ENCODE assay signal across 9 cellular contexts in genomic region chr12:57764662-57765002, GRCh38. TPM values are rescaled to one million over a fixed set of nuclear protein-coding genes. Genes with fewer than 3 reads are reported as not detected.
A peak's percentile ranks its signal among the peaks of the same experiment; 100 is the strongest.
DNase-seq lines count a peak whose midpoint lies in the region; ATAC-seq, FAIRE-seq and TF ChIP-seq lines count a peak whose summit lies in the region.
"Had no signal": no experiment of that assay in that cellular context is flagged by ENCODE, and none has a peak within 500 bp of the region (broad histone marks: within the 10 kb centered on the region; RNA-seq: fewer than 3 reads in every experiment).

No MANE protein-coding gene starts in this region.

- H3K27me3 ChIP-seq in ACC112 (ENCODE audit: insufficient read depth, low read length) (peaks cover 33% of the 10 kb centered on the region), suprapubic skin (peaks cover 37% of the 10 kb centered on the region)

- H3K36me3 ChIP-seq in ACC112 (ENCODE audit: insufficient read depth, low read length), result no peaks in the 10 kb centered on the region
- H3K36me3 ChIP-seq in suprapubic skin, result peaks cover 19% of the 10 kb centered on the region
- H3K36me3 ChIP-seq: cardiac muscle cell had no signal

- no peaks in the 10 kb centered on the region for H3K9me3 ChIP-seq in suprapubic skin

- CTCF ChIA-PET in WTC11 (lab: Charles Lee), result interaction anchor here (1.2 to 5.3 kb wide), 3 partner anchors 8 to 51 kb away, joined by 5 to 80 read pairs (median 6); partner anchors contain the start of gene TSFM

- H2AFZ ChIP-seq in ACC112 (ENCODE audit: low read length, unreplicated experiment), result no peak overlapping the region

- H3K4me1 ChIP-seq in ACC112 (ENCODE audit: control insufficient read depth, insufficient read depth, low read length, unreplicated experiment), result peaks cover 21% of the 10 kb centered on the region
- peaks cover 27% of the 10 kb centered on the region for H3K4me1 ChIP-seq in suprapubic skin

- H3K4me1 Mint-ChIP-seq in WTC11 (peaks cover 33% of the 10 kb centered on the region), immature natural killer cell (peaks cover 29 to 30% of the 10 kb centered on the region in 2 donors)

- H3K4me3 ChIP-seq in ACC112 (ENCODE audit: low read depth, low read length), result peak overlapping the region; percentile 65
- H3K4me3 ChIP-seq in suprapubic skin, result peak overlapping the region; percentile 48
- H3K4me3 ChIP-seq: cardiac muscle cell had no signal

- H3K9me3 Mint-ChIP-seq in WTC11 (no peaks in the 10 kb centered on the region), immature natural killer cell (no peaks in the 10 kb centered on the region)

- no peak for DNase-seq in WTC11 (ENCODE audit: low spot score)
- DNase-seq in immature natural killer cell, result no peak
- DNase-seq in suprapubic skin (ENCODE audit: low spot score in 2 of 2), result no peak
- DNase-seq in frontal cortex (ENCODE audit: low spot score in 2 of 2), result no peak
- DNase-seq in kidney glomerular epithelial cell (lab: John Stamatoyannopoulos, UW), result no peak
- no peak for DNase-seq in nucleus accumbens (lab: John Stamatoyannopoulos, UW)

- 28% methylated on average over 13 of the region's 17 CpGs for WGBS in suprapubic skin

- POLR2A ChIA-PET in WTC11 (lab: Charles Lee), result interaction anchor here (0.8 kb wide), 1 partner anchor 12 kb away, joined by 3 read pairs; the partner anchor contains the start of gene CDK4

- H3K27ac ChIP-seq in ACC112 (ENCODE audit: low read depth, low read length), result no peak overlapping the region
- no peak overlapping the region for H3K27ac ChIP-seq in suprapubic skin
- H3K27ac ChIP-seq: cardiac muscle cell had no signal

- no peak overlapping the region for H3K27ac Mint-ChIP-seq in WTC11
- no peak overlapping the region for H3K27ac Mint-ChIP-seq in immature natural killer cell

- H3K4me3 Mint-ChIP-seq in WTC11, result peak overlapping the region; percentile 74
- peak overlapping the region; percentile 52 to 83 (median 69) for H3K4me3 Mint-ChIP-seq in immature natural killer cell

- no peak for TF ChIP-seq CTCF in WTC11 (IDR thresholded peaks at IDR 0.05)
- no peak for TF ChIP-seq CTCF in suprapubic skin (IDR thresholded peaks at IDR 0.05)

- H3K79me2 ChIP-seq in ACC112 (ENCODE audit: control insufficient read depth, insufficient read depth, low read length, unreplicated experiment), result no peaks in the 10 kb centered on the region

- no peak for TF ChIP-seq POLR2A in suprapubic skin (IDR thresholded peaks at IDR 0.05)

- H3K27me3 Mint-ChIP-seq in WTC11 (ENCODE audit: low read depth) (peaks cover 87% of the 10 kb centered on the region), immature natural killer cell (ENCODE audit: low read depth in 3 of 3) (peaks cover 19 to 30% (median 20%) of the 10 kb centered on the region in 3 donors)

- no peak for TF ChIP-seq EP300 in suprapubic skin (IDR thresholded peaks at IDR 0.05)

- H3K36me3 Mint-ChIP-seq in WTC11, result peaks cover 13% of the 10 kb centered on the region
- peaks cover 0 to 13% (median 6%) of the 10 kb centered on the region in 3 donors for H3K36me3 Mint-ChIP-seq in immature natural killer cell

- FAIRE-seq in frontal cortex (lab: Jason Lieb, UNC), result no peak

- ATAC-seq in GM19397 (IDR thresholded peaks at IDR 0.05; ENCODE audit: unreplicated experiment) (peak; percentile 11), WTC11 (no peak)

TF ChIP-seq in WTC11, 78 proteins besides CTCF, POLR2A, EP300 and RAD21 (continues in another document):
- TF ChIP-seq ESRRA (CRISPR knock-in tag; IDR thresholded peaks at IDR 0.05; ENCODE audit: borderline replicate concordance) (no peak), HMGA2 (CRISPR knock-in tag; IDR thresholded peaks at IDR 0.05) (no peak), HMGXB4 (CRISPR knock-in tag; IDR thresholded peaks at IDR 0.05) (no peak), MYBL2 (CRISPR knock-in tag; IDR thresholded peaks at IDR 0.05) (no peak), ZNF671 (CRISPR knock-in tag; IDR thresholded peaks at IDR 0.05) (no peak), USF2 (CRISPR knock-in tag; IDR thresholded peaks at IDR 0.05) (peak; percentile 34), NR1H2 (CRISPR knock-in tag; IDR thresholded peaks at IDR 0.05) (0 out of 2 replicates have a peak, but pooled peaks have one; percentile 10), ZNF121 (CRISPR knock-in tag; IDR thresholded peaks at IDR 0.05) (no peak), PRDM15 (CRISPR knock-in tag; IDR thresholded peaks at IDR 0.05) (peak; percentile 49), MAX (CRISPR knock-in tag; IDR thresholded peaks at IDR 0.05) (peak; percentile 88), ETV6 (CRISPR knock-in tag; IDR thresholded peaks at IDR 0.05) (0 out of 2 replicates have a peak, but pooled peaks have one; percentile 8), FOXP1 (CRISPR knock-in tag; IDR thresholded peaks at IDR 0.05; ENCODE audit: borderline replicate concordance) (no peak)

RNA-seq across cellular contexts. Expression of gene CYP27B1, which starts 2.2 kb away (rescaled TPM):
- 2.1 to 3.2 TPM (median 2.8 TPM) in 3 replicates for total RNA-seq in WTC11 (2021)
- polyA plus RNA-seq in immature natural killer cell, result not detected
- total RNA-seq in suprapubic skin, result 1 to 10 TPM; 1.2 to 4.1 (median 2.0) TPM
- not detected for total RNA-seq in frontal cortex

RNA-seq across cellular contexts. Expression of gene METTL1, which starts 7.3 kb away (rescaled TPM):
- total RNA-seq in WTC11 (2021) (25.5 to 31.7 TPM (median 28.6 TPM) in 3 replicates), suprapubic skin (10 to 100 TPM in 3 of 4 donors, 1 to 10 TPM in 1; 9.1 to 24.1 (median 16.4) TPM), frontal cortex (1.2 TPM)
- 10 to 100 TPM in 1 of 3 donors, 1 to 10 TPM in 2; 3.5 to 11.8 (median 6.7) TPM for polyA plus RNA-seq in immature natural killer cell

RNA-seq across cellular contexts. Expression of gene EEF1AKMT3, which starts 7.8 kb away (rescaled TPM):
- total RNA-seq in WTC11 (2021) (3.2 to 3.8 TPM (median 3.3 TPM) in 3 replicates), suprapubic skin (10 to 100 TPM in 3 of 4 donors, 1 to 10 TPM in 1; 8.7 to 13.7 (median 11.3) TPM), frontal cortex (1.2 TPM)
- polyA plus RNA-seq in immature natural killer cell, result 1 to 10 TPM; 1.3 to 3.4 (median 2.8) TPM

RNA-seq across cellular contexts. Expression of gene MARCHF9, which starts 9.7 kb away (rescaled TPM):
- total RNA-seq in WTC11 (2021) (6.2 to 9.6 TPM (median 9.2 TPM) in 3 replicates), suprapubic skin (10 to 100 TPM; 10.2 to 26.6 (median 13.1) TPM), frontal cortex (17.5 TPM)
- 1 to 10 TPM; 1.7 to 4.4 (median 3.7) TPM for polyA plus RNA-seq in immature natural killer cell

RNA-seq across cellular contexts. Expression of gene CDK4, which starts 12.5 kb away (rescaled TPM):
- total RNA-seq in WTC11 (2021) (125 to 152 TPM (median 145 TPM) in 3 replicates), suprapubic skin (10 to 100 TPM; 35.7 to 82.3 (median 47.0) TPM), frontal cortex (51.4 TPM)
- polyA plus RNA-seq in immature natural killer cell, result 100 to 1,000 TPM in 1 of 3 donors, 10 to 100 TPM in 2; 68.7 to 133 (median 75.6) TPM
